8 cellular contexts compared by ENCODE assay signal in genomic region chr2:45860136-45861106, GRCh38.
DNase-seq lines count a peak whose midpoint lies in the region; ATAC-seq lines count a peak whose summit lies in the region.

No MANE protein-coding gene starts in this region.

- no peak overlapping the region for H2AFZ ChIP-seq in neuronal stem cell (ENCODE audit: low read length)

- no peaks in the 10 kb centered on the region for H3K9me3 Mint-ChIP-seq in T-cell

- H2BK5ac ChIP-seq in neuronal stem cell (ENCODE audit: low read length), result no peak overlapping the region

- no peak overlapping the region for H2BK12ac ChIP-seq in neuronal stem cell (ENCODE audit: low read length)

- peak overlapping the region; percentile 78 to 95 for H3K27ac Mint-ChIP-seq in T-cell

- peak; percentile 2 to 6 for DNase-seq in activated CD4-positive, alpha-beta T cell treated with anti-CD3 and anti-CD28 coated beads for 4 hours
- DNase-seq in activated CD4-positive, alpha-beta T cell treated with anti-CD3 and anti-CD28 coated beads, Interleukin-2, amount 50 U/mL, for 4 hours, result no peak
- DNase-seq in T-cell (peak in 18 of 34 experiments; percentile 1 to 39 (median 10)), mucosa of gallbladder (ENCODE audit: low spot score) (peak; percentile 34), ureter (ENCODE audit: low spot score) (peak; percentile 54), neuronal stem cell (ENCODE audit: low spot score) (no peak)

- H3K9ac ChIP-seq in duodenal mucosa (ENCODE audit: low read depth in 1 of 2, low read length in 2 of 2) (peak overlapping the region in 1 of 2 donors; percentile 21), neuronal stem cell (ENCODE audit: low read depth, low read length, poor library complexity) (no peak overlapping the region)

- WGBS in neuronal stem cell (ENCODE audit: extremely low coverage in 2 of 2, insufficient read length in 2 of 2, insufficient replicate concordance in 1 of 2), 2 donors, result no CpG with 5 or more reads among the region's 8 CpGs

- H3K36me3 Mint-ChIP-seq in T-cell, result no peaks in the 10 kb centered on the region

- no peaks in the 10 kb centered on the region for H3K27me3 Mint-ChIP-seq in T-cell

- POLR2A ChIA-PET in T-cell (lab: Charles Lee), result no interaction called here

- peak overlapping the region; percentile 83 to 87 (median 85) for H3K4me3 Mint-ChIP-seq in T-cell

- H3K27me3 ChIP-seq in duodenal mucosa (ENCODE audit: control insufficient read depth in 1 of 2, insufficient read depth in 2 of 2, low read length in 2 of 2) (no peaks in the 10 kb centered on the region), neuronal stem cell (ENCODE audit: control insufficient read depth in 3 of 3, insufficient read depth in 3 of 3, low read depth in 1 of 3, low read length in 3 of 3) (no peaks in the 10 kb centered on the region)

- H3K27ac ChIP-seq in duodenal mucosa (ENCODE audit: low read depth, low read length) (no peak overlapping the region), neuronal stem cell (replicated peaks; ENCODE audit: low read length) (no peak overlapping the region)

- no peak overlapping the region for H3K4ac ChIP-seq in neuronal stem cell (ENCODE audit: low read length)

- peaks cover 41 to 59% (median 43%) of the 10 kb centered on the region in 3 donors for H3K4me1 Mint-ChIP-seq in T-cell

- no peak overlapping the region for H2AK5ac ChIP-seq in neuronal stem cell (ENCODE audit: low read depth, low read length)

- no peak overlapping the region for H3K14ac ChIP-seq in neuronal stem cell (ENCODE audit: low read length)

- no peak overlapping the region for H2BK15ac ChIP-seq in neuronal stem cell (ENCODE audit: low read length)

- ATAC-seq in T-cell (replicated peaks in 1 of 4) (peak; percentile 67 to 80 (median 71)), GM21717 (IDR thresholded peaks at IDR 0.05; ENCODE audit: unreplicated experiment) (no peak)

- H4K91ac ChIP-seq in neuronal stem cell (ENCODE audit: low read depth, low read length, poor library complexity), result no peak overlapping the region

- no peak overlapping the region for H4K8ac ChIP-seq in neuronal stem cell (ENCODE audit: low read depth, low read length)

- H3K36me3 ChIP-seq in duodenal mucosa (ENCODE audit: control insufficient read depth in 1 of 2, insufficient read depth in 2 of 2, low read length in 2 of 2) (no peaks in the 10 kb centered on the region), neuronal stem cell (replicated peaks in 1 of 2; ENCODE audit: control insufficient read depth in 2 of 2, insufficient read depth in 2 of 2, low read length in 2 of 2) (no peaks in the 10 kb centered on the region)

- CTCF ChIA-PET in T-cell (lab: Charles Lee), result no interaction called here

- H3K18ac ChIP-seq in neuronal stem cell (ENCODE audit: low read length), result no peak overlapping the region

- H3K4me3 ChIP-seq in duodenal mucosa (ENCODE audit: low read depth in 1 of 2, low read length in 2 of 2), result peak overlapping the region; percentile 44 to 46
- peak overlapping the region in 1 of 2 donors; percentile 4 for H3K4me3 ChIP-seq in neuronal stem cell (ENCODE audit: low read length in 2 of 2)

- H3K4me2 ChIP-seq in neuronal stem cell (ENCODE audit: insufficient read depth, low read length, poor library complexity, severe bottlenecking), result no peak overlapping the region

- no peaks in the 10 kb centered on the region for H3K79me1 ChIP-seq in neuronal stem cell (ENCODE audit: low read depth, low read length)

- H3K4me1 ChIP-seq in duodenal mucosa (ENCODE audit: control insufficient read depth in 1 of 2, insufficient read depth in 2 of 2, low read length in 2 of 2) (peaks cover 14 to 15% of the 10 kb centered on the region in 2 donors), neuronal stem cell (ENCODE audit: control insufficient read depth in 2 of 2, insufficient read depth in 1 of 2, low read depth in 1 of 2, low read length in 2 of 2) (peaks cover 10 to 21% of the 10 kb centered on the region in 2 donors)

- no peak overlapping the region for H3K23ac ChIP-seq in neuronal stem cell (ENCODE audit: low read depth, low read length, poor library complexity)

- H3K9me3 ChIP-seq in duodenal mucosa (ENCODE audit: control insufficient read depth in 1 of 2, low read length in 2 of 2), result no peaks in the 10 kb centered on the region
- no peaks in the 10 kb centered on the region for H3K9me3 ChIP-seq in neuronal stem cell (replicated peaks in 1 of 2; ENCODE audit: control insufficient read depth in 2 of 2, insufficient read depth in 1 of 2, low read depth in 1 of 2, low read length in 2 of 2)

- no peak overlapping the region for H2BK120ac ChIP-seq in neuronal stem cell (ENCODE audit: low read depth, low read length)

Comparison
In these comparisons a context has a peak if more than half of its experiments do, and no peak if none do; other contexts are left out.
1. DNase-seq: peak in activated CD4-positive, alpha-beta T cell treated with anti-CD3 and anti-CD28 coated beads for 4 hours (2 of 2), T-cell (18 of 34), mucosa of gallbladder (single experiment) and ureter (single experiment); none in activated CD4-positive, alpha-beta T cell treated with anti-CD3 and anti-CD28 coated beads, Interleukin-2, amount 50 U/mL, for 4 hours (0 of 2) and neuronal stem cell (single experiment).